12 cellular contexts compared by ENCODE assay signal in the genomic region with DNA sequence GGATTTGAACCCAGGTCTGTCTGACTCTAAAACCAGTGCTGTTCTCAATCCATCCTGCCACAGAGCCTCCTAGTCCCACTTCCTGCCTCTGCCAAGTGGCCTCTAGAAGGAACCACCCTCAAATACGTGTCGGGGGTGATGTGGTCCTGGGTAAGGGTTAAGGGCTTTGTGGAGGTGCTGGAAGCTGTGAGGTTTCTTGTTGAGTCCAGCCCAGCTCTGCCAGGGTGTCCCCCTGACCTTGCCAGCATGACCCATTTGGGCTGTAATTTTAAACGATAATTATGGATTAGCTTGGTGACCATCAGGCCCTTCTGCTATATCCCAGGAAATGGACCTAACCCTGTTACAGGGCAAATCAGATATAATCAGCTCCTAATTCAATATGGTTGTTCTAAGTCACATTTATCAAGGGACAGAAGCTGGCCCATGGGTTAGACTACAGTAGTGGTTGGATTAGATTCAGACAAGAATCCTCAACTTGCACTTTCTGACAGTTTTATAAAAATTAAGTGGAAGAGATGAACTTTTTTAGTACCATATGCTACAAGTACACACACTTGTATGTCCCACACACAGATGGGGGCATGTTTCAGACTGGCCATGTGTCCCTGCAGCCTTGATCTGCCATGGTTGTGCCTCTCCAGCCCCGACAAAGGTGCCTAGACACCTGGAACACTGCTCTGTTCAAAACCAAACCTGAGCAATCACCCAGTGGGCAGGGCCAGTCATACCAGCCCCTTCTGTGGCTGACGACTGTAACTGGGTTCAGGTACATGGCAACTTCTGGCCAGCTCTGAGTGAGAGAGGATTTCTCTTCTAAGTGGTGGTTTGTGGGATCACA. TPM values are rescaled to one million over a fixed set of nuclear protein-coding genes. Genes with fewer than 3 reads are reported as not detected.
"Had no signal": no experiment of that assay in that cellular context is flagged by ENCODE, and none has a peak within 500 bp of the region (broad histone marks: within the 10 kb centered on the region; RNA-seq: fewer than 3 reads in every experiment).

No MANE protein-coding gene starts in this region.

- H3K27ac Mint-ChIP-seq: mesothelial cell of epicardium had no signal

- H3K4me3 Mint-ChIP-seq: mesothelial cell of epicardium, neural crest cell had no signal

- H3K4me1 Mint-ChIP-seq: mesothelial cell of epicardium had no signal

- ATAC-seq: esophagus mucosa had no signal

- H3K9me3 Mint-ChIP-seq: mesothelial cell of epicardium, neural crest cell had no signal

- H3K36me3 Mint-ChIP-seq: mesothelial cell of epicardium had no signal

- DNase-seq: activated CD4-positive, CD25-positive, alpha-beta regulatory T cell treated with anti-CD3 and anti-CD28 coated beads, Interleukin-2, amount 50 U/mL, for 72 hours; hippocampal formation; SIG-M5; substantia nigra; SW 1271; trophoblast cell had no signal

RNA-seq across cellular contexts. Expression of gene SMPD3, which starts 48.0 kb away (rescaled TPM):
- total RNA-seq: glomerular endothelial cell, myocyte, osteocyte had no signal
